1 cellular context compared by ENCODE assay signal in the genomic region with DNA sequence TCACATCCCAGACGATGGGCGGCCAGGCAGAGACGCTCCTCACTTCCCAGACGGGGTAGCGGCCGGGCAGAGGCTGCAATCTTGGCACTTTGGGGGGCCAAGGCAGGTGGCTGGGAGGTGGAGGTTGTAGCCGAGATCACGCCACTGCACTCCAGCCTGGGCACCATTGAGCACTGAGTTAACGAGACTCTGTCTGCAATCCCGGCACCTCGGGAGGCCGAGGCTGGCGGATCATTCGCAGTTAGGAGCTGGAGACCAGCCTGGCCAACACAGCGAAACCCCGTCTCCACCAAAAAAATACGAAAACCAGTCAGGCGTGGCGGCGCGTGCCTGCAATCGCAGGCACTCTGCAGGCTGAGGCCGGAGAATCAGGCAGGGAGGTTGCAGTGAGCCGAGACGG. TPM values are rescaled to one million over a fixed set of nuclear protein-coding genes. Genes with fewer than 3 reads are reported as not detected.
A peak's percentile ranks its signal among the peaks of the same experiment; 100 is the strongest.
DNase-seq lines count a peak whose midpoint lies in the region; ATAC-seq lines count a peak whose summit lies in the region.
"Not testable (repeated sequence)": the region's sequence is repeated elsewhere in the genome, so short reads cannot be mapped to it uniquely, and the experiment has no call there.

No MANE protein-coding gene starts in this region.

- intact Hi-C loops in Right ventricle myocardium inferior (cut with DNase I), result not testable (repeated sequence)

- DNase-seq in Right ventricle myocardium inferior (ENCODE audit: missing footprints), result peak; percentile 50

- not testable (repeated sequence) for ATAC-seq in Right ventricle myocardium inferior

RNA-seq across cellular contexts. Expression of a gene that starts 13.9 kb away (rescaled TPM):
- 8.0 TPM for total RNA-seq in Right ventricle myocardium inferior
